Comparison of ENCODE assay signal across 29 cellular contexts in genomic region chr2:193528458-193528857, GRCh38.
"Had no signal": no experiment of that assay in that cellular context is flagged by ENCODE, and none has a peak within 500 bp of the region (broad histone marks: within the 10 kb centered on the region; RNA-seq: fewer than 3 reads in every experiment).

No MANE protein-coding gene starts in this region.

- H3K27ac ChIP-seq: brain microvascular endothelial cell, coronary artery, dorsolateral prefrontal cortex had no signal

- H3K27me3 Mint-ChIP-seq: activated CD4-positive, alpha-beta memory T cell treated with anti-CD3 and anti-CD28 coated beads for 36 hours; activated CD4-positive, alpha-beta T cell treated with anti-CD3 and anti-CD28 coated beads for 36 hours; activated CD4-positive, alpha-beta T cell treated with anti-CD3 and anti-CD28 coated beads, Interleukin-2, amount 10 ng/mL, durations not matched to agents 24 days and 14 days; activated naive CD4-positive, alpha-beta T cell treated with anti-CD3 and anti-CD28 coated beads, Interleukin-2, amount 50 U/mL, for 24 hours; activated naive CD8-positive, alpha-beta T cell treated with anti-CD3 and anti-CD28 coated beads, Interleukin-2, amount 10 ng/mL, durations not matched to agents 7 days and 5 days; activated T-helper 17 cell treated with anti-CD3 and anti-CD28 coated beads, Interleukin-2, amount 50 U/mL, for 72 hours; central memory CD8-positive, alpha-beta T cell; dendritic cell treated with granulocyte-macrophage colony-stimulating factor and Interleukin-4, amounts not matched to agents 40 ng/mL and 50 ng/mL, for 4 days; T-helper 17 cell had no signal

- H3K4me3 Mint-ChIP-seq: activated CD4-positive, alpha-beta memory T cell treated with anti-CD3 and anti-CD28 coated beads for 36 hours; activated CD4-positive, alpha-beta T cell treated with anti-CD3 and anti-CD28 coated beads for 36 hours; activated CD4-positive, alpha-beta T cell treated with anti-CD3 and anti-CD28 coated beads, Interleukin-2, amount 10 ng/mL, durations not matched to agents 24 days and 14 days; activated naive CD4-positive, alpha-beta T cell treated with anti-CD3 and anti-CD28 coated beads for 36 hours; activated naive CD4-positive, alpha-beta T cell treated with anti-CD3 and anti-CD28 coated beads, Interleukin-2, amount 50 U/mL, for 24 hours; activated naive CD8-positive, alpha-beta T cell treated with anti-CD3 and anti-CD28 coated beads, Interleukin-2, amount 10 ng/mL, durations not matched to agents 7 days and 5 days; activated T-cell treated with anti-CD3 and anti-CD28 coated beads, Interleukin-2, amount 50 U/mL, for 4 hours; activated T-helper 17 cell treated with anti-CD3 and anti-CD28 coated beads, Interleukin-2, amount 50 U/mL, for 72 hours; central memory CD8-positive, alpha-beta T cell; dendritic cell treated with granulocyte-macrophage colony-stimulating factor and Interleukin-4, amounts not matched to agents 40 ng/mL and 50 ng/mL, for 4 days; endodermal cell; T-helper 17 cell; T-helper 2 cell treated with Interferon-gamma antibody and Interleukin-4, amounts not matched to agents 5 μg/mL and 100 μg/mL, for 36 hours had no signal

- ATAC-seq: activated CD4-positive, alpha-beta T cell treated with anti-CD3 and anti-CD28 coated beads for 36 hours; activated T-cell treated with anti-CD3 and anti-CD28 coated beads, Interleukin-2, amount 50 U/mL, for 4 hours; activated T-helper 17 cell treated with anti-CD3 and anti-CD28 coated beads, Interleukin-2, amount 50 U/mL, for 72 hours; esophagus mucosa; T-helper 17 cell had no signal

- H3K4me1 Mint-ChIP-seq: activated CD4-positive, alpha-beta T cell treated with anti-CD3 and anti-CD28 coated beads for 36 hours; activated CD4-positive, alpha-beta T cell treated with anti-CD3 and anti-CD28 coated beads, Interleukin-2, amount 10 ng/mL, durations not matched to agents 24 days and 14 days; activated naive CD4-positive, alpha-beta T cell treated with anti-CD3 and anti-CD28 coated beads, Interleukin-2, amount 50 U/mL, for 24 hours; activated T-helper 17 cell treated with anti-CD3 and anti-CD28 coated beads, Interleukin-2, amount 50 U/mL, for 72 hours; central memory CD8-positive, alpha-beta T cell; T-helper 17 cell had no signal

- H3K36me3 Mint-ChIP-seq: activated CD4-positive, alpha-beta memory T cell treated with anti-CD3 and anti-CD28 coated beads for 36 hours; activated naive CD4-positive, alpha-beta T cell treated with anti-CD3 and anti-CD28 coated beads, Interleukin-2, amount 50 U/mL, for 24 hours; activated naive CD8-positive, alpha-beta T cell treated with anti-CD3 and anti-CD28 coated beads, Interleukin-2, amount 10 ng/mL, durations not matched to agents 7 days and 5 days had no signal

- H3K9me3 Mint-ChIP-seq: activated CD4-positive, alpha-beta T cell treated with anti-CD3 and anti-CD28 coated beads, Interleukin-2, amount 10 ng/mL, durations not matched to agents 24 days and 14 days; activated naive CD4-positive, alpha-beta T cell treated with anti-CD3 and anti-CD28 coated beads for 36 hours; activated naive CD4-positive, alpha-beta T cell treated with anti-CD3 and anti-CD28 coated beads, Interleukin-2, amount 50 U/mL, for 24 hours; activated T-cell treated with anti-CD3 and anti-CD28 coated beads, Interleukin-2, amount 50 U/mL, for 4 hours; T-helper 2 cell treated with Interferon-gamma antibody and Interleukin-4, amounts not matched to agents 5 μg/mL and 100 μg/mL, for 36 hours had no signal

- H3K27ac Mint-ChIP-seq: activated CD4-positive, alpha-beta memory T cell treated with anti-CD3 and anti-CD28 coated beads for 36 hours; activated CD4-positive, alpha-beta T cell treated with anti-CD3 and anti-CD28 coated beads for 36 hours; activated CD4-positive, alpha-beta T cell treated with anti-CD3 and anti-CD28 coated beads, Interleukin-2, amount 10 ng/mL, durations not matched to agents 24 days and 14 days; activated naive CD4-positive, alpha-beta T cell treated with anti-CD3 and anti-CD28 coated beads for 36 hours; activated naive CD4-positive, alpha-beta T cell treated with anti-CD3 and anti-CD28 coated beads, Interleukin-2, amount 50 U/mL, for 24 hours; activated naive CD8-positive, alpha-beta T cell treated with anti-CD3 and anti-CD28 coated beads, Interleukin-2, amount 10 ng/mL, durations not matched to agents 7 days and 5 days; activated T-helper 17 cell treated with anti-CD3 and anti-CD28 coated beads, Interleukin-2, amount 50 U/mL, for 72 hours; dendritic cell treated with granulocyte-macrophage colony-stimulating factor and Interleukin-4, amounts not matched to agents 40 ng/mL and 50 ng/mL, for 4 days; endodermal cell; T-helper 17 cell; T-helper 2 cell treated with Interferon-gamma antibody and Interleukin-4, amounts not matched to agents 5 μg/mL and 100 μg/mL, for 36 hours had no signal

- DNase-seq: activated CD4-positive, alpha-beta memory T cell treated with anti-CD3 and anti-CD28 coated beads for 36 hours; activated CD4-positive, alpha-beta T cell treated with anti-CD3 and anti-CD28 coated beads for 36 hours; activated CD4-positive, alpha-beta T cell treated with anti-CD3 and anti-CD28 coated beads, Interleukin-2, amount 10 ng/mL, durations not matched to agents 24 days and 14 days; activated CD4-positive, CD25-positive, alpha-beta regulatory T cell; activated CD4-positive, CD25-positive, alpha-beta regulatory T cell treated with anti-CD3 and anti-CD28 coated beads, Interleukin-2, amount 50 U/mL, for 72 hours; activated CD8-positive, alpha-beta memory T cell treated with anti-CD3 and anti-CD28 coated beads for 24 hours; activated effector memory CD4-positive, alpha-beta T cell treated with Interleukin-2 at 50 U/mL for 16 hours; activated gamma-delta T cell treated with Interleukin-2 at 50 U/mL for 16 hours; activated naive CD4-positive, alpha-beta T cell treated with anti-CD3 and anti-CD28 coated beads for 36 hours; activated naive CD8-positive, alpha-beta T cell treated with anti-CD3 and anti-CD28 coated beads, Interleukin-2, amount 10 ng/mL, durations not matched to agents 7 days and 5 days; activated T-cell treated with anti-CD3 and anti-CD28 coated beads, Interleukin-2, amount 50 U/mL, for 4 hours; amniotic stem cell; anterior cingulate cortex; brain microvascular endothelial cell; dorsolateral prefrontal cortex; effector memory CD4-positive, alpha-beta T cell; endodermal cell; foreskin fibroblast; head of caudate nucleus; T-helper 1 cell; T-helper 17 cell; T1000 had no signal

- H3K4me3 ChIP-seq: coronary artery, dorsolateral prefrontal cortex had no signal

- H3K36me3 ChIP-seq: brain microvascular endothelial cell had no signal

- H3K27me3 ChIP-seq: brain microvascular endothelial cell had no signal
